In the genomic region with DNA sequence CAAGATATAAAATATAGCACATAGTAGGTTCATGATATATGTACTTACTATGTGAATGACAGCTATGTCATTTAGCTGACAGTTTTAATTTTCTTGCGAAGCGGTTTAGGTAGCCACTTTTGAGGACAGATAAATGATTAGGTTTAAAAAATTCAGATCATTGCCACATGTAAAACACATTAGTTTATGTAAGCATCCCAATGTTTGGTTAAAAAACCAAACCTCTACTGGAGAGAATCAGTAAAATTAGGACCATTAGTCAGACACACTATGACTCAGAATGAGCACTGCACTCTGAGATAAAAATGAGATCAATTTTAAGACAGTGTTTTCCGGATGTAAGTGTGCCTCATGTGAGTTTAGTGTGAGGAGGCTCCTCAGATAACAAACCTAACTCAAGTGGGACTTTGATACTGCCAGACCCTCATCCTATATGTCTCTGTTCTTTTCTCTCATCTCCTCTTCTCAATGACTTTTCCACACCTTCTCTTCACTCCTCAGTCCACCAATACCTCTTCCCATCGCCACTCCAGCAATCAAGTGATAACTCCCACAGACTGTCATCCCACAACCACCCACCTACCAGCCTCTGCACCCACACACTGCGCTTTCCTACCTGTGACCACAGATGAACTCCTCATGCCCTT, we compare ENCODE assay signal across 1 cellular context.
TF ChIP-seq lines count a peak whose summit lies in the region.

No MANE protein-coding gene starts in this region.

TF ChIP-seq in K562, 482 proteins besides CTCF, POLR2A, EP300 and RAD21 (continued from another document and continues in another):
- TF ChIP-seq RBBP5 (IDR thresholded peaks at IDR 0.05; ENCODE audit: borderline replicate concordance, insufficient read depth, low read length, poor library complexity, severe bottlenecking) (no peak), STAG1 (CRISPR knock-in tag; IDR thresholded peaks at IDR 0.05; ENCODE audit: borderline replicate concordance) (no peak), ZC3H4 (CRISPR knock-in tag; IDR thresholded peaks at IDR 0.05; ENCODE audit: borderline replicate concordance) (no peak; the same call in 1 of the 2 replicates), POLR3G (IDR thresholded peaks at IDR 0.05; ENCODE audit: extremely low read depth, insufficient read length, insufficient replicate concordance) (no peak), ZNF146 (CRISPR knock-in tag; IDR thresholded peaks at IDR 0.05; ENCODE audit: unreplicated experiment) (no peak), CREBBP (IDR thresholded peaks at IDR 0.05; ENCODE audit: low read depth, low read length) (no peak), TCFL5 (CRISPR knock-in tag; conservative IDR thresholded peaks at IDR 0.05) (no peak), KDM4B (IDR thresholded peaks at IDR 0.05; ENCODE audit: borderline replicate concordance in 2 of 2, low read depth in 1 of 2) (no peak), SAP30 (IDR thresholded peaks at IDR 0.05; ENCODE audit: borderline replicate concordance, insufficient read depth, low read depth, low read length, poor library complexity, severe bottlenecking) (no peak), SRSF9 (IDR thresholded peaks at IDR 0.05; ENCODE audit: borderline replicate concordance, low read depth, low read length) (no peak), CHD4 (IDR thresholded peaks at IDR 0.05; ENCODE audit: insufficient read depth, insufficient replicate concordance, low read depth, low read length, poor library complexity, severe bottlenecking) (no peak), TSC22D4 (tag; IDR thresholded peaks at IDR 0.05) (no peak), KLF1 (tag; IDR thresholded peaks at IDR 0.05) (no peak), MYBL2 (IDR thresholded peaks at IDR 0.05; ENCODE audit: low read depth) (no peak), MYBL2 (CRISPR knock-in tag; IDR thresholded peaks at IDR 0.05; ENCODE audit: borderline replicate concordance) (no peak), HNRNPL (IDR thresholded peaks at IDR 0.05; ENCODE audit: low read depth, low read length) (no peak), MCM2 (IDR thresholded peaks at IDR 0.05; ENCODE audit: low read depth) (no peak), CSDE1 (IDR thresholded peaks at IDR 0.05) (no peak), RBM22 (IDR thresholded peaks at IDR 0.05; ENCODE audit: low read depth, low read length, poor library complexity, severe bottlenecking) (no peak), RUNX1 (IDR thresholded peaks at IDR 0.05; ENCODE audit: low read depth) (no peak), ZNF76 (CRISPR knock-in tag; IDR thresholded peaks at IDR 0.05; ENCODE audit: borderline replicate concordance) (no peak), MAFF (IDR thresholded peaks at IDR 0.05; ENCODE audit: low read length) (peak; percentile 31; the same call in 1 of the 2 replicates)
- TF ChIP-seq, protein P1, sequence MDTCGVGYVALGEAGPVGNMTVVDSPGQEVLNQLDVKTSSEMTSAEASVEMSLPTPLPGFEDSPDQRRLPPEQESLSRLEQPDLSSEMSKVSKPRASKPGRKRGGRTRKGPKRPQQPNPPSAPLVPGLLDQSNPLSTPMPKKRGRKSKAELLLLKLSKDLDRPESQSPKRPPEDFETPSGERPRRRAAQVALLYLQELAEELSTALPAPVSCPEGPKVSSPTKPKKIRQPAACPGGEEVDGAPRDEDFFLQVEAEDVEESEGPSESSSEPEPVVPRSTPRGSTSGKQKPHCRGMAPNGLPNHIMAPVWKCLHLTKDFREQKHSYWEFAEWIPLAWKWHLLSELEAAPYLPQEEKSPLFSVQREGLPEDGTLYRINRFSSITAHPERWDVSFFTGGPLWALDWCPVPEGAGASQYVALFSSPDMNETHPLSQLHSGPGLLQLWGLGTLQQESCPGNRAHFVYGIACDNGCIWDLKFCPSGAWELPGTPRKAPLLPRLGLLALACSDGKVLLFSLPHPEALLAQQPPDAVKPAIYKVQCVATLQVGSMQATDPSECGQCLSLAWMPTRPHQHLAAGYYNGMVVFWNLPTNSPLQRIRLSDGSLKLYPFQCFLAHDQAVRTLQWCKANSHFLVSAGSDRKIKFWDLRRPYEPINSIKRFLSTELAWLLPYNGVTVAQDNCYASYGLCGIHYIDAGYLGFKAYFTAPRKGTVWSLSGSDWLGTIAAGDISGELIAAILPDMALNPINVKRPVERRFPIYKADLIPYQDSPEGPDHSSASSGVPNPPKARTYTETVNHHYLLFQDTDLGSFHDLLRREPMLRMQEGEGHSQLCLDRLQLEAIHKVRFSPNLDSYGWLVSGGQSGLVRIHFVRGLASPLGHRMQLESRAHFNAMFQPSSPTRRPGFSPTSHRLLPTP (IDR thresholded peaks at IDR 0.05; ENCODE audit: borderline replicate concordance, extremely low read depth, insufficient read length): no peak
- TF ChIP-seq, protein P2, sequence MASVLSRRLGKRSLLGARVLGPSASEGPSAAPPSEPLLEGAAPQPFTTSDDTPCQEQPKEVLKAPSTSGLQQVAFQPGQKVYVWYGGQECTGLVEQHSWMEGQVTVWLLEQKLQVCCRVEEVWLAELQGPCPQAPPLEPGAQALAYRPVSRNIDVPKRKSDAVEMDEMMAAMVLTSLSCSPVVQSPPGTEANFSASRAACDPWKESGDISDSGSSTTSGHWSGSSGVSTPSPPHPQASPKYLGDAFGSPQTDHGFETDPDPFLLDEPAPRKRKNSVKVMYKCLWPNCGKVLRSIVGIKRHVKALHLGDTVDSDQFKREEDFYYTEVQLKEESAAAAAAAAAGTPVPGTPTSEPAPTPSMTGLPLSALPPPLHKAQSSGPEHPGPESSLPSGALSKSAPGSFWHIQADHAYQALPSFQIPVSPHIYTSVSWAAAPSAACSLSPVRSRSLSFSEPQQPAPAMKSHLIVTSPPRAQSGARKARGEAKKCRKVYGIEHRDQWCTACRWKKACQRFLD (CRISPR knock-in tag; IDR thresholded peaks at IDR 0.05): no peak
- TF ChIP-seq, protein P3, sequence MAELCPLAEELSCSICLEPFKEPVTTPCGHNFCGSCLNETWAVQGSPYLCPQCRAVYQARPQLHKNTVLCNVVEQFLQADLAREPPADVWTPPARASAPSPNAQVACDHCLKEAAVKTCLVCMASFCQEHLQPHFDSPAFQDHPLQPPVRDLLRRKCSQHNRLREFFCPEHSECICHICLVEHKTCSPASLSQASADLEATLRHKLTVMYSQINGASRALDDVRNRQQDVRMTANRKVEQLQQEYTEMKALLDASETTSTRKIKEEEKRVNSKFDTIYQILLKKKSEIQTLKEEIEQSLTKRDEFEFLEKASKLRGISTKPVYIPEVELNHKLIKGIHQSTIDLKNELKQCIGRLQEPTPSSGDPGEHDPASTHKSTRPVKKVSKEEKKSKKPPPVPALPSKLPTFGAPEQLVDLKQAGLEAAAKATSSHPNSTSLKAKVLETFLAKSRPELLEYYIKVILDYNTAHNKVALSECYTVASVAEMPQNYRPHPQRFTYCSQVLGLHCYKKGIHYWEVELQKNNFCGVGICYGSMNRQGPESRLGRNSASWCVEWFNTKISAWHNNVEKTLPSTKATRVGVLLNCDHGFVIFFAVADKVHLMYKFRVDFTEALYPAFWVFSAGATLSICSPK (IDR thresholded peaks at IDR 0.05; ENCODE audit: borderline replicate concordance): peak; percentile 70; the same call in 1 of the 2 replicates
- TF ChIP-seq, protein P4, sequence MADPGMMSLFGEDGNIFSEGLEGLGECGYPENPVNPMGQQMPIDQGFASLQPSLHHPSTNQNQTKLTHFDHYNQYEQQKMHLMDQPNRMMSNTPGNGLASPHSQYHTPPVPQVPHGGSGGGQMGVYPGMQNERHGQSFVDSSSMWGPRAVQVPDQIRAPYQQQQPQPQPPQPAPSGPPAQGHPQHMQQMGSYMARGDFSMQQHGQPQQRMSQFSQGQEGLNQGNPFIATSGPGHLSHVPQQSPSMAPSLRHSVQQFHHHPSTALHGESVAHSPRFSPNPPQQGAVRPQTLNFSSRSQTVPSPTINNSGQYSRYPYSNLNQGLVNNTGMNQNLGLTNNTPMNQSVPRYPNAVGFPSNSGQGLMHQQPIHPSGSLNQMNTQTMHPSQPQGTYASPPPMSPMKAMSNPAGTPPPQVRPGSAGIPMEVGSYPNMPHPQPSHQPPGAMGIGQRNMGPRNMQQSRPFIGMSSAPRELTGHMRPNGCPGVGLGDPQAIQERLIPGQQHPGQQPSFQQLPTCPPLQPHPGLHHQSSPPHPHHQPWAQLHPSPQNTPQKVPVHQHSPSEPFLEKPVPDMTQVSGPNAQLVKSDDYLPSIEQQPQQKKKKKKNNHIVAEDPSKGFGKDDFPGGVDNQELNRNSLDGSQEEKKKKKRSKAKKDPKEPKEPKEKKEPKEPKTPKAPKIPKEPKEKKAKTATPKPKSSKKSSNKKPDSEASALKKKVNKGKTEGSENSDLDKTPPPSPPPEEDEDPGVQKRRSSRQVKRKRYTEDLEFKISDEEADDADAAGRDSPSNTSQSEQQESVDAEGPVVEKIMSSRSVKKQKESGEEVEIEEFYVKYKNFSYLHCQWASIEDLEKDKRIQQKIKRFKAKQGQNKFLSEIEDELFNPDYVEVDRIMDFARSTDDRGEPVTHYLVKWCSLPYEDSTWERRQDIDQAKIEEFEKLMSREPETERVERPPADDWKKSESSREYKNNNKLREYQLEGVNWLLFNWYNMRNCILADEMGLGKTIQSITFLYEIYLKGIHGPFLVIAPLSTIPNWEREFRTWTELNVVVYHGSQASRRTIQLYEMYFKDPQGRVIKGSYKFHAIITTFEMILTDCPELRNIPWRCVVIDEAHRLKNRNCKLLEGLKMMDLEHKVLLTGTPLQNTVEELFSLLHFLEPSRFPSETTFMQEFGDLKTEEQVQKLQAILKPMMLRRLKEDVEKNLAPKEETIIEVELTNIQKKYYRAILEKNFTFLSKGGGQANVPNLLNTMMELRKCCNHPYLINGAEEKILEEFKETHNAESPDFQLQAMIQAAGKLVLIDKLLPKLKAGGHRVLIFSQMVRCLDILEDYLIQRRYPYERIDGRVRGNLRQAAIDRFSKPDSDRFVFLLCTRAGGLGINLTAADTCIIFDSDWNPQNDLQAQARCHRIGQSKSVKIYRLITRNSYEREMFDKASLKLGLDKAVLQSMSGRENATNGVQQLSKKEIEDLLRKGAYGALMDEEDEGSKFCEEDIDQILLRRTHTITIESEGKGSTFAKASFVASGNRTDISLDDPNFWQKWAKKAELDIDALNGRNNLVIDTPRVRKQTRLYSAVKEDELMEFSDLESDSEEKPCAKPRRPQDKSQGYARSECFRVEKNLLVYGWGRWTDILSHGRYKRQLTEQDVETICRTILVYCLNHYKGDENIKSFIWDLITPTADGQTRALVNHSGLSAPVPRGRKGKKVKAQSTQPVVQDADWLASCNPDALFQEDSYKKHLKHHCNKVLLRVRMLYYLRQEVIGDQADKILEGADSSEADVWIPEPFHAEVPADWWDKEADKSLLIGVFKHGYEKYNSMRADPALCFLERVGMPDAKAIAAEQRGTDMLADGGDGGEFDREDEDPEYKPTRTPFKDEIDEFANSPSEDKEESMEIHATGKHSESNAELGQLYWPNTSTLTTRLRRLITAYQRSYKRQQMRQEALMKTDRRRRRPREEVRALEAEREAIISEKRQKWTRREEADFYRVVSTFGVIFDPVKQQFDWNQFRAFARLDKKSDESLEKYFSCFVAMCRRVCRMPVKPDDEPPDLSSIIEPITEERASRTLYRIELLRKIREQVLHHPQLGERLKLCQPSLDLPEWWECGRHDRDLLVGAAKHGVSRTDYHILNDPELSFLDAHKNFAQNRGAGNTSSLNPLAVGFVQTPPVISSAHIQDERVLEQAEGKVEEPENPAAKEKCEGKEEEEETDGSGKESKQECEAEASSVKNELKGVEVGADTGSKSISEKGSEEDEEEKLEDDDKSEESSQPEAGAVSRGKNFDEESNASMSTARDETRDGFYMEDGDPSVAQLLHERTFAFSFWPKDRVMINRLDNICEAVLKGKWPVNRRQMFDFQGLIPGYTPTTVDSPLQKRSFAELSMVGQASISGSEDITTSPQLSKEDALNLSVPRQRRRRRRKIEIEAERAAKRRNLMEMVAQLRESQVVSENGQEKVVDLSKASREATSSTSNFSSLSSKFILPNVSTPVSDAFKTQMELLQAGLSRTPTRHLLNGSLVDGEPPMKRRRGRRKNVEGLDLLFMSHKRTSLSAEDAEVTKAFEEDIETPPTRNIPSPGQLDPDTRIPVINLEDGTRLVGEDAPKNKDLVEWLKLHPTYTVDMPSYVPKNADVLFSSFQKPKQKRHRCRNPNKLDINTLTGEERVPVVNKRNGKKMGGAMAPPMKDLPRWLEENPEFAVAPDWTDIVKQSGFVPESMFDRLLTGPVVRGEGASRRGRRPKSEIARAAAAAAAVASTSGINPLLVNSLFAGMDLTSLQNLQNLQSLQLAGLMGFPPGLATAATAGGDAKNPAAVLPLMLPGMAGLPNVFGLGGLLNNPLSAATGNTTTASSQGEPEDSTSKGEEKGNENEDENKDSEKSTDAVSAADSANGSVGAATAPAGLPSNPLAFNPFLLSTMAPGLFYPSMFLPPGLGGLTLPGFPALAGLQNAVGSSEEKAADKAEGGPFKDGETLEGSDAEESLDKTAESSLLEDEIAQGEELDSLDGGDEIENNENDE (IDR thresholded peaks at IDR 0.05; ENCODE audit: low read depth, low read length): no peak
- TF ChIP-seq, protein P5, sequence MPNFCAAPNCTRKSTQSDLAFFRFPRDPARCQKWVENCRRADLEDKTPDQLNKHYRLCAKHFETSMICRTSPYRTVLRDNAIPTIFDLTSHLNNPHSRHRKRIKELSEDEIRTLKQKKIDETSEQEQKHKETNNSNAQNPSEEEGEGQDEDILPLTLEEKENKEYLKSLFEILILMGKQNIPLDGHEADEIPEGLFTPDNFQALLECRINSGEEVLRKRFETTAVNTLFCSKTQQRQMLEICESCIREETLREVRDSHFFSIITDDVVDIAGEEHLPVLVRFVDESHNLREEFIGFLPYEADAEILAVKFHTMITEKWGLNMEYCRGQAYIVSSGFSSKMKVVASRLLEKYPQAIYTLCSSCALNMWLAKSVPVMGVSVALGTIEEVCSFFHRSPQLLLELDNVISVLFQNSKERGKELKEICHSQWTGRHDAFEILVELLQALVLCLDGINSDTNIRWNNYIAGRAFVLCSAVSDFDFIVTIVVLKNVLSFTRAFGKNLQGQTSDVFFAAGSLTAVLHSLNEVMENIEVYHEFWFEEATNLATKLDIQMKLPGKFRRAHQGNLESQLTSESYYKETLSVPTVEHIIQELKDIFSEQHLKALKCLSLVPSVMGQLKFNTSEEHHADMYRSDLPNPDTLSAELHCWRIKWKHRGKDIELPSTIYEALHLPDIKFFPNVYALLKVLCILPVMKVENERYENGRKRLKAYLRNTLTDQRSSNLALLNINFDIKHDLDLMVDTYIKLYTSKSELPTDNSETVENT (CRISPR knock-in tag; IDR thresholded peaks at IDR 0.05): no peak
- TF ChIP-seq, protein P6, sequence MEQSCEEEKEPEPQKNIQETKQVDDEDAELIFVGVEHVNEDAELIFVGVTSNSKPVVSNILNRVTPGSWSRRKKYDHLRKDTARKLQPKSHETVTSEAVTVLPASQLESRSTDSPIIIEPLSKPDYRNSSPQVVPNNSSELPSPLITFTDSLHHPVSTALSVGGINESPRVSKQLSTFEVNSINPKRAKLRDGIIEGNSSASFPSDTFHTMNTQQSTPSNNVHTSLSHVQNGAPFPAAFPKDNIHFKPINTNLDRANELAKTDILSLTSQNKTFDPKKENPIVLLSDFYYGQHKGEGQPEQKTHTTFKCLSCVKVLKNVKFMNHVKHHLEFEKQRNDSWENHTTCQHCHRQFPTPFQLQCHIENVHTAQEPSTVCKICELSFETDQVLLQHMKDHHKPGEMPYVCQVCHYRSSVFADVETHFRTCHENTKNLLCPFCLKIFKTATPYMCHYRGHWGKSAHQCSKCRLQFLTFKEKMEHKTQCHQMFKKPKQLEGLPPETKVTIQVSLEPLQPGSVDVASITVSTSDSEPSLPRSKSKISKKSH (CRISPR knock-in tag; IDR thresholded peaks at IDR 0.05): no peak
- TF ChIP-seq, protein P7, sequence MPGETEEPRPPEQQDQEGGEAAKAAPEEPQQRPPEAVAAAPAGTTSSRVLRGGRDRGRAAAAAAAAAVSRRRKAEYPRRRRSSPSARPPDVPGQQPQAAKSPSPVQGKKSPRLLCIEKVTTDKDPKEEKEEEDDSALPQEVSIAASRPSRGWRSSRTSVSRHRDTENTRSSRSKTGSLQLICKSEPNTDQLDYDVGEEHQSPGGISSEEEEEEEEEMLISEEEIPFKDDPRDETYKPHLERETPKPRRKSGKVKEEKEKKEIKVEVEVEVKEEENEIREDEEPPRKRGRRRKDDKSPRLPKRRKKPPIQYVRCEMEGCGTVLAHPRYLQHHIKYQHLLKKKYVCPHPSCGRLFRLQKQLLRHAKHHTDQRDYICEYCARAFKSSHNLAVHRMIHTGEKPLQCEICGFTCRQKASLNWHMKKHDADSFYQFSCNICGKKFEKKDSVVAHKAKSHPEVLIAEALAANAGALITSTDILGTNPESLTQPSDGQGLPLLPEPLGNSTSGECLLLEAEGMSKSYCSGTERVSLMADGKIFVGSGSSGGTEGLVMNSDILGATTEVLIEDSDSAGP (CRISPR knock-in tag; IDR thresholded peaks at IDR 0.05): no peak
